In genomic region chr4:90403781-90404180, GRCh38 we compare ENCODE assay signal across 21 cellular contexts.
"Had no signal": no experiment of that assay in that cellular context is flagged by ENCODE, and none has a peak within 500 bp of the region (broad histone marks: within the 10 kb centered on the region; RNA-seq: fewer than 3 reads in every experiment).

No MANE protein-coding gene starts in this region.

- H3K27me3 ChIP-seq: heart right ventricle, left lung, vagina had no signal

- DNase-seq: activated B cell treated with CpG ODN at 0.5 μM for 24 hours; activated naive CD4-positive, alpha-beta T cell; activated T-cell treated with anti-CD3 and anti-CD28 coated beads for 4 hours; activated T-cell treated with anti-CD3 and anti-CD28 coated beads, Interleukin-2, amount 50 U/mL, for 72 hours; anterior cingulate cortex; caudate nucleus; foreskin melanocyte; heart right ventricle; left lung; lower lobe of right lung; mesenchymal stem cell; stimulated activated CD4-positive, alpha-beta T cell treated with anti-CD3 and anti-CD28 coated beads, Interleukin-12 subunit alpha, Interleukin-12 subunit beta, amount 100 ng/mL, for 4 hours; stimulated activated CD4-positive, alpha-beta T cell treated with anti-CD3 and anti-CD28 coated beads, Interleukin-4, amount 100 ng/mL, for 24 hours; trophoblast cell had no signal

- ATAC-seq: activated naive CD4-positive, alpha-beta T cell treated with anti-CD3 and anti-CD28 coated beads, Interleukin-2, amount 50 U/mL, for 72 hours; activated T-cell treated with anti-CD3 and anti-CD28 coated beads, Interleukin-2, amount 50 U/mL, for 72 hours; esophagus mucosa; heart right ventricle; left lung; lower lobe of right lung; sciatic nerve; stimulated activated effector memory CD8-positive, alpha-beta T cell treated with anti-CD3 and anti-CD28 coated beads, Interleukin-12 subunit alpha, Interleukin-12 subunit beta, amount 100 ng/mL, for 72 hours had no signal

- H3K4me1 ChIP-seq: heart right ventricle, left lung, lower lobe of right lung, vagina had no signal

- H3K36me3 ChIP-seq: heart right ventricle, left lung, lower lobe of right lung, thoracic aorta, vagina had no signal

- H3K9me3 ChIP-seq: lower lobe of right lung, thoracic aorta, vagina had no signal

- H3K4me3 ChIP-seq: heart right ventricle, left lung, lower lobe of right lung, skin epidermis, thoracic aorta, vagina had no signal

- H3K27ac ChIP-seq: heart right ventricle, left lung, lower lobe of right lung, skin epidermis, thoracic aorta, vagina had no signal
